ENCODE assay signal across 15 cellular contexts in the genomic region with DNA sequence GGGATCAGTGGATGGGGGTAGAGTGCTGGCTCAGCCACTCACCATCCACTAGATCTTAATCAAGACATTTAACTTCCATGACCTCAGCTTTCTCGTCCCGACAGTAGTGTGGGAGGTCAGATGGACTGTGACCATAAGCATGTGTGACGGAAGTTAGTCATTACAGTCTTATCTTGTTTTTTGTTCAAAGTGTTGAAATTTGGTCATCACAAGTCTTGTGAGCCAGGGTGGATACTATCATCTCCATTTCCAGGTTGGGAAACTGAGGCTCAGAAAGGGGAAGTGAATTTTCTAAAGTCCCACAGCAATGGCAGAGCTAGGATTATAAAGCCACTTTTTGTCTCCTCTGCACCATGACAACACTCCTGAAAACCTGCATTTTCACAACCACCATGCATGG. TPM values are rescaled to one million over a fixed set of nuclear protein-coding genes. Genes with fewer than 3 reads are reported as not detected.
"Had no signal": no experiment of that assay in that cellular context is flagged by ENCODE, and none has a peak within 500 bp of the region (broad histone marks: within the 10 kb centered on the region; RNA-seq: fewer than 3 reads in every experiment).

No MANE protein-coding gene starts in this region.

- H3K27ac ChIP-seq: esophagus squamous epithelium, lower lobe of right lung, parathyroid adenoma, testis had no signal

- H3K36me3 ChIP-seq: esophagus squamous epithelium, lower lobe of right lung had no signal

- H3K9ac ChIP-seq: parathyroid adenoma had no signal

- H3K27me3 ChIP-seq: testis had no signal

- H3K4me3 ChIP-seq: esophagus squamous epithelium, lower lobe of right lung, testis had no signal

- H3K9me3 ChIP-seq: esophagus squamous epithelium, lower lobe of right lung, testis had no signal

- DNase-seq: activated CD8-positive, alpha-beta T cell treated with anti-CD3 and anti-CD28 coated beads, Interleukin-2, amount 10 ng/mL, durations not matched to agents 7 days and 5 days; activated naive CD4-positive, alpha-beta T cell treated with anti-CD3 and anti-CD28 coated beads for 36 hours; activated T-cell treated with anti-CD3 and anti-CD28 coated beads, Interleukin-2, amount 50 U/mL, for 24 hours; anterior cingulate cortex; effector CD8-positive, alpha-beta T cell; esophagus squamous epithelium; foreskin melanocyte; hypothalamus; left colon; lower lobe of right lung; natural killer cell; stimulated activated CD4-positive, alpha-beta T cell treated with anti-CD3 and anti-CD28 coated beads, Interleukin-4, amount 100 ng/mL, for 24 hours; testis had no signal

- H3K4me1 ChIP-seq: testis had no signal

- H3K79me2 ChIP-seq: parathyroid adenoma had no signal

- ATAC-seq: activated CD8-positive, alpha-beta T cell treated with anti-CD3 and anti-CD28 coated beads, Interleukin-2, amount 10 ng/mL, durations not matched to agents 7 days and 5 days; left colon; lower lobe of right lung; natural killer cell; stimulated activated effector memory CD8-positive, alpha-beta T cell treated with anti-CD3 and anti-CD28 coated beads, Interleukin-12 subunit alpha, Interleukin-12 subunit beta, amount 100 ng/mL, for 72 hours had no signal

RNA-seq across cellular contexts. Expression of gene ITGA11, which starts 32.0 kb away (rescaled TPM):
- total RNA-seq: natural killer cell had no signal
